ENCODE assay signal across 2 cellular contexts in the genomic region with DNA sequence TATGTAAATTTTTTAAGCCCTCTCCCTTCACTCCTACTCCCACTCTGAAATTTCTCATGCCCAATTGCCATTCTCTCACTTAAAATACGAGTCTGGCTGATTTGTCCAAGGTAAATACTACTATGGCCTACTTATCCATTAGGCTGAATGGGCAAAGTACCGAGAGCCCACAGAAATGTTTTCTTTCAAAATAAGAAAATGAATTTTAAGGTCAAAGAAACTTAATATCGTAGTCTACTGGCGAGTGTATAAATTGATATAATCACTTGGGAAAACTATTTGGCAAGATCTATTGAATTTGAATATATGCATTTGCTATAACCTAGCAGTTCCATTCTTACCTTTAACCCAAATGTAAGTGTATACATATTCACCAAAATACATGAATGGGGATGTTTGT.
TF ChIP-seq lines count a peak whose summit lies in the region.

No MANE protein-coding gene starts in this region.

TF ChIP-seq in SK-N-SH, 30 proteins besides CTCF, POLR2A, EP300 and RAD21:
- TF ChIP-seq, protein P1, sequence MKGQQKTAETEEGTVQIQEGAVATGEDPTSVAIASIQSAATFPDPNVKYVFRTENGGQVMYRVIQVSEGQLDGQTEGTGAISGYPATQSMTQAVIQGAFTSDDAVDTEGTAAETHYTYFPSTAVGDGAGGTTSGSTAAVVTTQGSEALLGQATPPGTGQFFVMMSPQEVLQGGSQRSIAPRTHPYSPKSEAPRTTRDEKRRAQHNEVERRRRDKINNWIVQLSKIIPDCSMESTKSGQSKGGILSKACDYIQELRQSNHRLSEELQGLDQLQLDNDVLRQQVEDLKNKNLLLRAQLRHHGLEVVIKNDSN (IDR thresholded peaks at IDR 0.05; ENCODE audit: borderline replicate concordance, low read depth), result no peak
- no peak for TF ChIP-seq SMC3 (IDR thresholded peaks at IDR 0.05; ENCODE audit: low read depth, low read length)
- no peak for TF ChIP-seq YY1 (IDR thresholded peaks at IDR 0.05; ENCODE audit: low read depth)
- no peak for TF ChIP-seq CHD2 (IDR thresholded peaks at IDR 0.05; ENCODE audit: low read length, partially characterized antibody)
- TF ChIP-seq, protein P2, sequence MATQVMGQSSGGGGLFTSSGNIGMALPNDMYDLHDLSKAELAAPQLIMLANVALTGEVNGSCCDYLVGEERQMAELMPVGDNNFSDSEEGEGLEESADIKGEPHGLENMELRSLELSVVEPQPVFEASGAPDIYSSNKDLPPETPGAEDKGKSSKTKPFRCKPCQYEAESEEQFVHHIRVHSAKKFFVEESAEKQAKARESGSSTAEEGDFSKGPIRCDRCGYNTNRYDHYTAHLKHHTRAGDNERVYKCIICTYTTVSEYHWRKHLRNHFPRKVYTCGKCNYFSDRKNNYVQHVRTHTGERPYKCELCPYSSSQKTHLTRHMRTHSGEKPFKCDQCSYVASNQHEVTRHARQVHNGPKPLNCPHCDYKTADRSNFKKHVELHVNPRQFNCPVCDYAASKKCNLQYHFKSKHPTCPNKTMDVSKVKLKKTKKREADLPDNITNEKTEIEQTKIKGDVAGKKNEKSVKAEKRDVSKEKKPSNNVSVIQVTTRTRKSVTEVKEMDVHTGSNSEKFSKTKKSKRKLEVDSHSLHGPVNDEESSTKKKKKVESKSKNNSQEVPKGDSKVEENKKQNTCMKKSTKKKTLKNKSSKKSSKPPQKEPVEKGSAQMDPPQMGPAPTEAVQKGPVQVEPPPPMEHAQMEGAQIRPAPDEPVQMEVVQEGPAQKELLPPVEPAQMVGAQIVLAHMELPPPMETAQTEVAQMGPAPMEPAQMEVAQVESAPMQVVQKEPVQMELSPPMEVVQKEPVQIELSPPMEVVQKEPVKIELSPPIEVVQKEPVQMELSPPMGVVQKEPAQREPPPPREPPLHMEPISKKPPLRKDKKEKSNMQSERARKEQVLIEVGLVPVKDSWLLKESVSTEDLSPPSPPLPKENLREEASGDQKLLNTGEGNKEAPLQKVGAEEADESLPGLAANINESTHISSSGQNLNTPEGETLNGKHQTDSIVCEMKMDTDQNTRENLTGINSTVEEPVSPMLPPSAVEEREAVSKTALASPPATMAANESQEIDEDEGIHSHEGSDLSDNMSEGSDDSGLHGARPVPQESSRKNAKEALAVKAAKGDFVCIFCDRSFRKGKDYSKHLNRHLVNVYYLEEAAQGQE (IDR thresholded peaks at IDR 0.05; ENCODE audit: low read depth, low read length), result no peak
- no peak for TF ChIP-seq NRF1 (IDR thresholded peaks at IDR 0.05; ENCODE audit: low read depth, low read length)
- TF ChIP-seq SIN3A (IDR thresholded peaks at IDR 0.05; ENCODE audit: borderline replicate concordance, low read depth, low read length), result no peak
- TF ChIP-seq, protein P3, sequence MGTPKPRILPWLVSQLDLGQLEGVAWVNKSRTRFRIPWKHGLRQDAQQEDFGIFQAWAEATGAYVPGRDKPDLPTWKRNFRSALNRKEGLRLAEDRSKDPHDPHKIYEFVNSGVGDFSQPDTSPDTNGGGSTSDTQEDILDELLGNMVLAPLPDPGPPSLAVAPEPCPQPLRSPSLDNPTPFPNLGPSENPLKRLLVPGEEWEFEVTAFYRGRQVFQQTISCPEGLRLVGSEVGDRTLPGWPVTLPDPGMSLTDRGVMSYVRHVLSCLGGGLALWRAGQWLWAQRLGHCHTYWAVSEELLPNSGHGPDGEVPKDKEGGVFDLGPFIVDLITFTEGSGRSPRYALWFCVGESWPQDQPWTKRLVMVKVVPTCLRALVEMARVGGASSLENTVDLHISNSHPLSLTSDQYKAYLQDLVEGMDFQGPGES (IDR thresholded peaks at IDR 0.05; ENCODE audit: low read depth, low read length), result no peak
- TF ChIP-seq ELF1 (IDR thresholded peaks at IDR 0.05), result no peak
TF ChIP-seq in SK-N-SH: peak in this region for 0.

TF ChIP-seq in SK-N-SH treated with all-trans-retinoic acid at 6 μM for 48 hours, 23 proteins besides CTCF, POLR2A, EP300 and RAD21 (continued from another document):
- TF ChIP-seq, protein P4, sequence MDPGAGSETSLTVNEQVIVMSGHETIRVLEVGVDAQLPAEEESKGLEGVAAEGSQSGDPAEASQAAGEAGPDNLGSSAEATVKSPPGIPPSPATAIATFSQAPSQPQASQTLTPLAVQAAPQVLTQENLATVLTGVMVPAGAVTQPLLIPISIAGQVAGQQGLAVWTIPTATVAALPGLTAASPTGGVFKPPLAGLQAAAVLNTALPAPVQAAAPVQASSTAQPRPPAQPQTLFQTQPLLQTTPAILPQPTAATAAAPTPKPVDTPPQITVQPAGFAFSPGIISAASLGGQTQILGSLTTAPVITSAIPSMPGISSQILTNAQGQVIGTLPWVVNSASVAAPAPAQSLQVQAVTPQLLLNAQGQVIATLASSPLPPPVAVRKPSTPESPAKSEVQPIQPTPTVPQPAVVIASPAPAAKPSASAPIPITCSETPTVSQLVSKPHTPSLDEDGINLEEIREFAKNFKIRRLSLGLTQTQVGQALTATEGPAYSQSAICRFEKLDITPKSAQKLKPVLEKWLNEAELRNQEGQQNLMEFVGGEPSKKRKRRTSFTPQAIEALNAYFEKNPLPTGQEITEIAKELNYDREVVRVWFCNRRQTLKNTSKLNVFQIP (CRISPR knock-in tag; IDR thresholded peaks at IDR 0.05; ENCODE audit: borderline replicate concordance, low read depth), result no peak
- TF ChIP-seq TCF4 (CRISPR knock-in tag; IDR thresholded peaks at IDR 0.05; ENCODE audit: borderline replicate concordance) (no peak), SNAI2 (CRISPR knock-in tag; IDR thresholded peaks at IDR 0.05) (no peak)
